In genomic region chrY:8562456-8563090, GRCh38 we compare ENCODE assay signal across 30 cellular contexts.
"Had no signal": no experiment of that assay in that cellular context is flagged by ENCODE, and none has a peak within 500 bp of the region (broad histone marks: within the 10 kb centered on the region; RNA-seq: fewer than 3 reads in every experiment).

No MANE protein-coding gene starts in this region.

- DNase-seq: activated CD4-positive, alpha-beta memory T cell treated with anti-CD3 and anti-CD28 coated beads for 36 hours; activated CD4-positive, alpha-beta T cell treated with anti-CD3 and anti-CD28 coated beads for 36 hours; activated CD4-positive, alpha-beta T cell treated with anti-CD3 and anti-CD28 coated beads, Interleukin-2, amount 10 ng/mL, durations not matched to agents 24 days and 14 days; activated CD4-positive, CD25-positive, alpha-beta regulatory T cell; activated CD4-positive, CD25-positive, alpha-beta regulatory T cell treated with anti-CD3 and anti-CD28 coated beads, Interleukin-2, amount 50 U/mL, for 72 hours; activated CD8-positive, alpha-beta memory T cell treated with anti-CD3 and anti-CD28 coated beads, Interleukin-2, amount 10 ng/mL, durations not matched to agents 7 days and 5 days; activated CD8-positive, alpha-beta memory T cell treated with anti-CD3 and anti-CD28 coated beads, Interleukin-2, amount 50 U/mL, for 4 hours; activated CD8-positive, alpha-beta T cell treated with anti-CD3 and anti-CD28 coated beads, Interleukin-2, amount 10 ng/mL, durations not matched to agents 7 days and 5 days; activated effector memory CD4-positive, alpha-beta T cell treated with anti-CD3 and anti-CD28 coated beads, Interleukin-2, amount 50 U/mL, for 16 hours; activated naive CD4-positive, alpha-beta T cell treated with anti-CD3 and anti-CD28 coated beads for 36 hours; activated naive CD8-positive, alpha-beta T cell treated with anti-CD3 and anti-CD28 coated beads for 36 hours; activated naive CD8-positive, alpha-beta T cell treated with anti-CD3 and anti-CD28 coated beads, Interleukin-2, amount 50 U/mL, for 24 hours; activated T-cell treated with anti-CD3 and anti-CD28 coated beads, Interleukin-2, amount 50 U/mL, for 1 hour; activated T-cell treated with anti-CD3 and anti-CD28 coated beads, Interleukin-2, amount 50 U/mL, for 48 hours; aorta; body of pancreas; central memory CD4-positive, alpha-beta T cell; cerebellar nuclear complex; colonic mucosa; effector CD8-positive, alpha-beta T cell; esophagus squamous epithelium; foreskin melanocyte; glutamatergic neuron; heart left ventricle; T-helper 2 cell had no signal

- ATAC-seq: activated CD4-positive, alpha-beta T cell treated with anti-CD3 and anti-CD28 coated beads for 36 hours; activated CD8-positive, alpha-beta memory T cell treated with anti-CD3 and anti-CD28 coated beads, Interleukin-2, amount 10 ng/mL, durations not matched to agents 7 days and 5 days; activated CD8-positive, alpha-beta T cell treated with anti-CD3 and anti-CD28 coated beads, Interleukin-2, amount 10 ng/mL, durations not matched to agents 7 days and 5 days; activated naive CD8-positive, alpha-beta T cell treated with anti-CD3 and anti-CD28 coated beads, Interleukin-2, amount 50 U/mL, for 24 hours; body of pancreas; gastroesophageal sphincter; heart left ventricle had no signal

- H3K27ac ChIP-seq: adrenal gland, body of pancreas, breast epithelium, cardiac muscle cell, colonic mucosa, epithelial cell of prostate, esophagus squamous epithelium, gastroesophageal sphincter, heart left ventricle had no signal

- H3K4me3 ChIP-seq: adrenal gland, body of pancreas, breast epithelium, cardiac muscle cell, colonic mucosa, esophagus squamous epithelium, gastroesophageal sphincter, heart left ventricle had no signal

- H3K27me3 ChIP-seq: adrenal gland, body of pancreas, breast epithelium, cardiac muscle cell, colonic mucosa, esophagus squamous epithelium, gastroesophageal sphincter, heart left ventricle had no signal

- H3K36me3 ChIP-seq: adrenal gland, breast epithelium, cardiac muscle cell, colonic mucosa, esophagus squamous epithelium, gastroesophageal sphincter, heart left ventricle had no signal
